ENCODE assay signal across 26 cellular contexts in the genomic region with DNA sequence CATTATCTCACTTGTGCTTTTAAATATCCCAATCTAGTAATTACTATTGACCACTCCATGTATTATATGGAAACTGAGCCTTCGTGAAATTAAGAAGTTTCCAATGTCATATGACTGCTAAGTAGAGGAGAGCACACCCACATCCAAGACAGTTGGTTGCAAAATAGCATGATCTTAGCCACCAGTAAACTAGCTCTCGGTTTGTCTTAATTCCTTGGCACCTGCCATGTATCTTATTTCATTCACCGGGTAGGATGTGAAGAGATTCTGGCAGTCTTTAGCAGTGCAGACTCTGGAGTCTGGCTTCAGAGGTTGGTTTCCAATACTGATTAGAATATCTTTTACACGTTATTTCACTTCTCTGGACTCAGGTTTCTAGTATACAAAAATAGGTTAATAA.
"Had no signal": no experiment of that assay in that cellular context is flagged by ENCODE, and none has a peak within 500 bp of the region (broad histone marks: within the 10 kb centered on the region; RNA-seq: fewer than 3 reads in every experiment).

No MANE protein-coding gene starts in this region.

- H3K36me3 ChIP-seq: brain microvascular endothelial cell, WERI-Rb-1 had no signal

- DNase-seq: activated B cell treated with CpG ODN at 0.5 μM for 24 hours; activated CD4-positive, alpha-beta T cell treated with anti-CD3 and anti-CD28 coated beads for 48 hours; activated CD4-positive, alpha-beta T cell treated with anti-CD3 and anti-CD28 coated beads, Interleukin-2, amount 50 U/mL, for 1 hour; activated CD4-positive, alpha-beta T cell treated with anti-CD3 and anti-CD28 coated beads, Interleukin-2, amount 50 U/mL, for 48 hours; activated CD8-positive, alpha-beta memory T cell treated with anti-CD3 and anti-CD28 coated beads for 24 hours; activated CD8-positive, alpha-beta T cell treated with anti-CD3 and anti-CD28 coated beads for 36 hours; activated effector memory CD4-positive, alpha-beta T cell treated with Interleukin-2 at 50 U/mL for 16 hours; activated gamma-delta T cell treated with Interleukin-2 at 50 U/mL for 16 hours; activated naive CD4-positive, alpha-beta T cell treated with anti-CD3 and anti-CD28 coated beads, Interleukin-2, amount 50 U/mL, for 16 hours; activated naive CD4-positive, alpha-beta T cell treated with Interleukin-2 at 50 U/mL for 16 hours; activated T-cell treated with anti-CD3 and anti-CD28 coated beads, Interleukin-2, amount 50 U/mL, for 4 hours; amniotic stem cell; anterior cingulate cortex; brain microvascular endothelial cell; dorsolateral prefrontal cortex; effector memory CD4-positive, alpha-beta T cell; endodermal cell; foreskin fibroblast; T-helper 1 cell; T-helper 17 cell; T1000; WERI-Rb-1 had no signal

- H3K27me3 ChIP-seq: brain microvascular endothelial cell, dorsolateral prefrontal cortex had no signal

- ATAC-seq: activated CD4-positive, CD25-positive, alpha-beta regulatory T cell treated with anti-CD3 and anti-CD28 coated beads, Interleukin-2, amount 50 U/mL, for 24 hours; activated CD8-positive, alpha-beta T cell treated with anti-CD3 and anti-CD28 coated beads for 36 hours; activated T-cell treated with anti-CD3 and anti-CD28 coated beads, Interleukin-2, amount 50 U/mL, for 4 hours; activated T-helper 17 cell treated with anti-CD3 and anti-CD28 coated beads, Interleukin-2, amount 50 U/mL, for 72 hours; esophagus mucosa; T-helper 17 cell had no signal

- H3K4me3 ChIP-seq: coronary artery, dorsolateral prefrontal cortex had no signal

- H3K27ac ChIP-seq: brain microvascular endothelial cell, coronary artery, dorsolateral prefrontal cortex, WERI-Rb-1 had no signal
